Comparison of ENCODE assay signal across 8 cellular contexts in the genomic region with DNA sequence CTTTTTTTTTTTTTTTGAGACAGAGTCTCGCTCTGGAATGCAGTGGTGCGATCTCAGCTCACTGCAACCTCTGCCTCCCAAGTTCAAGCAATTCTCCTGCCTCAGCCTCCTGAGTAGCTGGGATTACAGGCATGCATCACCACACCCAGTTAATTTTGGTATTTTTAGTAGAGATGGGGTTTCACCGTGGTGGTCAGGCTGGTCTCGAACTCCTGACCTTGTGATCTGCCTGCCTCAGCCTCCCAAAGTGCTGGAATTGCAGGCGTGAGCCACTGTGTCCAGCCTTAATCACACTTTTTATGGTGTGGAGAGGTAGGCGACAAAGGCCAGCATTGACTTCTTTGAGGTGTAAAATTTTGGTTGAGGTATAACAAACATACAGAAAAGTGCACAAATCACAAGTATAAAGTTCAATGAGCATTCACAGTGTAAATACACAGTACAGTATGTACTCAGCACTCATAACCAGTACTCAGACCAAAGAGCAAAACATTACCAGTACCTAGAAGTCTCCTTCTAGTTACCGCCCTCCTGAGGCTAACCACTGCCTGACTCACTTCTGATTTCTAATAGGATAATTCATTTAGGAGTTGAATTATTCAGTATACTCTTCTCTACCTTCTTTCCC.
DNase-seq lines count a peak whose midpoint lies in the region; ATAC-seq, FAIRE-seq and TF ChIP-seq lines count a peak whose summit lies in the region.
"Not testable (repeated sequence)": the region's sequence is repeated elsewhere in the genome, so short reads cannot be mapped to it uniquely, and the experiment has no call there.

No MANE protein-coding gene starts in this region.

- not testable (repeated sequence) for H4K20me1 ChIP-seq in PC-3 (ENCODE audit: low read length); HepG2 (ENCODE audit: insufficient read depth, low read length)

- H3K4me1 Mint-ChIP-seq in CD4-positive, CD25-positive, alpha-beta regulatory T cell; activated CD8-positive, alpha-beta T cell treated with anti-CD3 and anti-CD28 coated beads for 36 hours (ENCODE audit: low read depth); activated naive CD8-positive, alpha-beta T cell treated with anti-CD3 and anti-CD28 coated beads, Interleukin-2, amount 50 U/mL, for 24 hours; stimulated activated naive CD8-positive, alpha-beta T cell treated with anti-CD3 and anti-CD28 coated beads, Interleukin-15, amount 100 ng/mL, for 72 hours: not testable (repeated sequence)

- H3K36me3 Mint-ChIP-seq in CD4-positive, CD25-positive, alpha-beta regulatory T cell; activated CD8-positive, alpha-beta T cell treated with anti-CD3 and anti-CD28 coated beads for 36 hours (ENCODE audit: low read depth); activated naive CD8-positive, alpha-beta T cell treated with anti-CD3 and anti-CD28 coated beads, Interleukin-2, amount 50 U/mL, for 24 hours (ENCODE audit: low read depth): not testable (repeated sequence)

- not testable (repeated sequence) for H3K27ac Mint-ChIP-seq in CD4-positive, CD25-positive, alpha-beta regulatory T cell; activated CD8-positive, alpha-beta T cell treated with anti-CD3 and anti-CD28 coated beads for 36 hours; activated naive CD8-positive, alpha-beta T cell treated with anti-CD3 and anti-CD28 coated beads, Interleukin-2, amount 50 U/mL, for 24 hours; stimulated activated naive CD8-positive, alpha-beta T cell treated with anti-CD3 and anti-CD28 coated beads, Interleukin-15, amount 100 ng/mL, for 72 hours

- H3K27me3 Mint-ChIP-seq in CD4-positive, CD25-positive, alpha-beta regulatory T cell; activated CD8-positive, alpha-beta T cell treated with anti-CD3 and anti-CD28 coated beads for 36 hours; activated naive CD8-positive, alpha-beta T cell treated with anti-CD3 and anti-CD28 coated beads, Interleukin-2, amount 50 U/mL, for 24 hours; stimulated activated naive CD8-positive, alpha-beta T cell treated with anti-CD3 and anti-CD28 coated beads, Interleukin-15, amount 100 ng/mL, for 72 hours: not testable (repeated sequence)

- not testable (repeated sequence) for H3K9me2 ChIP-seq in PC-3 (replicated peaks; ENCODE audit: low read length)

- TF ChIP-seq EP300 in HepG2 (IDR thresholded peaks at IDR 0.05; ENCODE audit: low read depth in 2 of 2, low read length in 2 of 2); HepG2 (CRISPR knock-in tag; IDR thresholded peaks at IDR 0.05; ENCODE audit: borderline replicate concordance): not testable (repeated sequence)

- TF ChIP-seq RAD21 in HepG2 (CRISPR knock-in tag; IDR thresholded peaks at IDR 0.05), result not testable (repeated sequence)

- not testable (repeated sequence) for H3K4me3 Mint-ChIP-seq in CD4-positive, CD25-positive, alpha-beta regulatory T cell; activated CD8-positive, alpha-beta T cell treated with anti-CD3 and anti-CD28 coated beads for 36 hours; activated naive CD8-positive, alpha-beta T cell treated with anti-CD3 and anti-CD28 coated beads, Interleukin-2, amount 50 U/mL, for 24 hours; stimulated activated naive CD8-positive, alpha-beta T cell treated with anti-CD3 and anti-CD28 coated beads, Interleukin-15, amount 100 ng/mL, for 72 hours

- H3K9me3 ChIP-seq in CD4-positive, CD25-positive, alpha-beta regulatory T cell (ENCODE audit: control insufficient read depth in 2 of 2, low read length in 2 of 2); PC-3 (ENCODE audit: low read length); HepG2 (ENCODE audit: low read length): not testable (repeated sequence)

- CTCF ChIA-PET in PC-3 (lab: Charles Lee); activated CD8-positive, alpha-beta T cell treated with anti-CD3 and anti-CD28 coated beads for 36 hours (lab: Charles Lee); HepG2 (lab: Yijun Ruan, JAX; ENCODE audit: low intra/inter-chr PET ratio, low total read pairs): not testable (repeated sequence)

- 17% methylated on average over 7 of the region's 7 CpGs for WGBS in HepG2 (ENCODE audit: low lambda C conversion rate)

- ATAC-seq in CD4-positive, CD25-positive, alpha-beta regulatory T cell (ENCODE audit: low read depth in 2 of 2), result peak; percentile 56 to 67
- ATAC-seq in PC-3 (peak; percentile 78; the same call in 1 of the 2 replicates), foreskin keratinocyte (peak; percentile 79), HepG2 (peak; percentile 97)
- ATAC-seq in activated CD8-positive, alpha-beta T cell treated with anti-CD3 and anti-CD28 coated beads for 36 hours, result peak; percentile 65
- ATAC-seq in activated naive CD8-positive, alpha-beta T cell treated with anti-CD3 and anti-CD28 coated beads, Interleukin-2, amount 50 U/mL, for 24 hours, result peak; percentile 80
- ATAC-seq in stimulated activated naive CD8-positive, alpha-beta T cell treated with anti-CD3 and anti-CD28 coated beads, Interleukin-15, amount 100 ng/mL, for 72 hours, result peak; percentile 78

- H3K36me3 ChIP-seq in CD4-positive, CD25-positive, alpha-beta regulatory T cell (ENCODE audit: control insufficient read depth, insufficient read depth, low read length); PC-3 (ENCODE audit: low read depth, low read length); HepG2 (replicated peaks in 1 of 2; ENCODE audit: control insufficient read depth in 1 of 2, insufficient read depth in 2 of 2, low read length in 2 of 2): not testable (repeated sequence)

- H3K79me2 ChIP-seq in PC-3 (ENCODE audit: low read length); HepG2 (ENCODE audit: insufficient read depth, low read length): not testable (repeated sequence)

- in situ Hi-C loops in HepG2 (cut with HindIII; ENCODE audit: extremely low pct_ligation_motif_present, low pct_unique_long_range_greater_than_20kb), result not testable (repeated sequence)

- BruUV-seq in PC-3 (replicated peaks; lab: Mats Ljungman, UMichigan); HepG2 (replicated peaks; lab: Mats Ljungman, UMichigan): not testable (repeated sequence)

- H3K9ac ChIP-seq in PC-3 (ENCODE audit: low read length); HepG2 (ENCODE audit: insufficient read depth, low read depth, low read length): not testable (repeated sequence)

- H3K4me1 ChIP-seq in CD4-positive, CD25-positive, alpha-beta regulatory T cell (ENCODE audit: control insufficient read depth, insufficient read depth, low read length, poor library complexity, severe bottlenecking); PC-3 (ENCODE audit: insufficient read depth, low read length); foreskin keratinocyte: not testable (repeated sequence)
- H3K4me1 ChIP-seq in HepG2 (ENCODE audit: insufficient read depth, low read length), result peaks cover 17% of the 10 kb centered on the region

- DNase-seq in CD4-positive, CD25-positive, alpha-beta regulatory T cell, result peak in 1 of 3 donors; percentile 55
- DNase-seq in LHCN-M2 (ENCODE audit: low read depth) (peak; percentile 52), PC-3 (peak; percentile 54), HepG2 (ENCODE audit: low spot score) (peak; percentile 65)
- peak; percentile 31 for DNase-seq in activated CD8-positive, alpha-beta T cell treated with anti-CD3 and anti-CD28 coated beads for 36 hours
- DNase-seq in activated naive CD8-positive, alpha-beta T cell treated with anti-CD3 and anti-CD28 coated beads, Interleukin-2, amount 50 U/mL, for 24 hours; foreskin keratinocyte; stimulated activated naive CD8-positive, alpha-beta T cell treated with anti-CD3 and anti-CD28 coated beads, Interleukin-15, amount 100 ng/mL, for 72 hours: not testable (repeated sequence)

- not testable (repeated sequence) for H3K4me3 ChIP-seq in CD4-positive, CD25-positive, alpha-beta regulatory T cell (ENCODE audit: low read depth, low read length); PC-3 (ENCODE audit: low read length); HepG2 (replicated peaks in 1 of 3; ENCODE audit: insufficient read depth in 1 of 3, low read depth in 2 of 3, low read length in 3 of 3)

- TF ChIP-seq CTCF in PC-3 (conservative IDR thresholded peaks at IDR 0.05; ENCODE audit: low read depth, low read length); activated CD8-positive, alpha-beta T cell treated with anti-CD3 and anti-CD28 coated beads for 36 hours (IDR thresholded peaks at IDR 0.05); foreskin keratinocyte (conservative IDR thresholded peaks at IDR 0.05); HepG2 (CRISPR knock-in tag; IDR thresholded peaks at IDR 0.05): not testable (repeated sequence)

- not testable (repeated sequence) for H3K27ac ChIP-seq in CD4-positive, CD25-positive, alpha-beta regulatory T cell (ENCODE audit: insufficient read depth, low read length, poor library complexity, severe bottlenecking); PC-3 (ENCODE audit: low read length); foreskin keratinocyte; HepG2 (ENCODE audit: extremely low read length, insufficient read depth, low read length)

- POLR2A ChIA-PET in PC-3 (lab: Charles Lee; ENCODE audit: unreplicated experiment); activated CD8-positive, alpha-beta T cell treated with anti-CD3 and anti-CD28 coated beads for 36 hours (lab: Charles Lee); HepG2 (lab: Yijun Ruan, JAX): not testable (repeated sequence)

- H3K27me3 ChIP-seq in CD4-positive, CD25-positive, alpha-beta regulatory T cell (ENCODE audit: control insufficient read depth, insufficient read depth, low read length); PC-3 (ENCODE audit: low read length); foreskin keratinocyte; HepG2 (ENCODE audit: control insufficient read depth in 1 of 2, insufficient read depth in 2 of 2, low read length in 2 of 2): not testable (repeated sequence)

- not testable (repeated sequence) for H3F3A ChIP-seq in PC-3 (ENCODE audit: low read length, unreplicated experiment)

- H3K9me3 Mint-ChIP-seq in CD4-positive, CD25-positive, alpha-beta regulatory T cell; activated CD8-positive, alpha-beta T cell treated with anti-CD3 and anti-CD28 coated beads for 36 hours; activated naive CD8-positive, alpha-beta T cell treated with anti-CD3 and anti-CD28 coated beads, Interleukin-2, amount 50 U/mL, for 24 hours; stimulated activated naive CD8-positive, alpha-beta T cell treated with anti-CD3 and anti-CD28 coated beads, Interleukin-15, amount 100 ng/mL, for 72 hours: not testable (repeated sequence)

- intact Hi-C loops in PC-3 (cut with micrococcal nuclease); activated CD8-positive, alpha-beta T cell treated with anti-CD3 and anti-CD28 coated beads for 36 hours (cut with micrococcal nuclease); HepG2 (cut with micrococcal nuclease; ENCODE audit: unreplicated experiment): not testable (repeated sequence)

- H2AFZ ChIP-seq in PC-3 (ENCODE audit: low read length); HepG2 (ENCODE audit: low read length): not testable (repeated sequence)

- not testable (repeated sequence) for FAIRE-seq in HepG2 (lab: Jason Lieb, UNC)

- TF ChIP-seq POLR2A in HepG2 (IDR thresholded peaks at IDR 0.05; ENCODE audit: insufficient read depth in 1 of 2, low read depth in 2 of 2, low read length in 2 of 2), result not testable (repeated sequence)

- H3K4me2 ChIP-seq in PC-3 (ENCODE audit: low read length); HepG2 (ENCODE audit: low read depth, low read length): not testable (repeated sequence)
